18 cellular contexts compared by ENCODE assay signal in genomic region chr11:33932721-33933120, GRCh38. TPM values are rescaled to one million over a fixed set of nuclear protein-coding genes. Genes with fewer than 3 reads are reported as not detected.
DNase-seq lines count a peak whose midpoint lies in the region; TF ChIP-seq lines count a peak whose summit lies in the region.
"Had no signal": no experiment of that assay in that cellular context is flagged by ENCODE, and none has a peak within 500 bp of the region (broad histone marks: within the 10 kb centered on the region; RNA-seq: fewer than 3 reads in every experiment).

No MANE protein-coding gene starts in this region.

- no peaks in the 10 kb centered on the region for H4K20me1 ChIP-seq in BLaER1 treated with 17β-estradiol and CSF1 and Interleukin-3, amounts not matched to agents 10 nM and 100 nM
- no peaks in the 10 kb centered on the region for H4K20me1 ChIP-seq in neural cell (ENCODE audit: insufficient read depth)

- no peak overlapping the region for H2AFZ ChIP-seq in neural cell (ENCODE audit: low read depth, low read length)

- no peak for TF ChIP-seq CTCF in neural cell (IDR thresholded peaks at IDR 0.05; ENCODE audit: poor library complexity, severe bottlenecking)

- H3K9ac ChIP-seq in BLaER1 treated with 17β-estradiol and CSF1 and Interleukin-3, amounts not matched to agents 10 nM and 100 nM, result peak overlapping the region in 6 of 11 experiments; percentile 86 to 95 (median 92); a peak in 11 of 22 replicates
- no peak overlapping the region for H3K9ac ChIP-seq in neural cell (ENCODE audit: low read length)

- no peak for TF ChIP-seq RAD21 in neural cell (conservative IDR thresholded peaks at IDR 0.05)

- H3F3A ChIP-seq in neural cell (ENCODE audit: insufficient read depth, low read length, poor library complexity, severe bottlenecking), result peaks cover 4% of the 10 kb centered on the region

- peak overlapping the region; percentile 0 to 89 (median 82); a peak in 17 of 22 replicates for H3K4me2 ChIP-seq in BLaER1 treated with 17β-estradiol and CSF1 and Interleukin-3, amounts not matched to agents 10 nM and 100 nM
- no peak overlapping the region for H3K4me2 ChIP-seq in neural cell (ENCODE audit: low read length)
- H3K4me2 ChIP-seq: A549 had no signal

- H3K27ac ChIP-seq in BLaER1 treated with 17β-estradiol and CSF1 and Interleukin-3, amounts not matched to agents 10 nM and 100 nM, result peak overlapping the region; percentile 90 to 99 (median 99); a peak in 21 of 22 replicates
- H3K27ac ChIP-seq in KOPT-K1 (ENCODE audit: low read depth, low read length, poor library complexity, severe bottlenecking) (peak overlapping the region; percentile 26), neural cell (ENCODE audit: low read length) (peak overlapping the region; percentile 89)
- H3K27ac ChIP-seq: A549, C4-2B had no signal

- no peaks in the 10 kb centered on the region for H3K79me2 ChIP-seq in neural cell (replicated peaks; ENCODE audit: insufficient read depth, low read length)

- no peaks in the 10 kb centered on the region for H3K9me2 ChIP-seq in neural cell (ENCODE audit: insufficient read depth, low read length)

- H3K9me3 ChIP-seq in BLaER1 treated with 17β-estradiol and CSF1 and Interleukin-3, amounts not matched to agents 10 nM and 100 nM (replicated peaks in 1 of 11), result peaks cover 10 to 32% (median 23%) of the 10 kb centered on the region in 11 experiments; a peak in 20 of 22 replicates
- peaks cover 23% of the 10 kb centered on the region for H3K9me3 ChIP-seq in KOPT-K1 (ENCODE audit: insufficient read depth, low read length, poor library complexity, severe bottlenecking)
- H3K9me3 ChIP-seq in neural cell (ENCODE audit: low read length), result no peaks in the 10 kb centered on the region

- H3K36me3 ChIP-seq in BLaER1 treated with 17β-estradiol and CSF1 and Interleukin-3, amounts not matched to agents 10 nM and 100 nM, result peaks cover 0 to 7% (median 0%) of the 10 kb centered on the region in 11 experiments; a peak in 3 of 22 replicates
- H3K36me3 ChIP-seq in KOPT-K1 (ENCODE audit: insufficient read depth, low read length) (no peaks in the 10 kb centered on the region), neural cell (ENCODE audit: insufficient read depth, low read length) (no peaks in the 10 kb centered on the region)

- peaks cover 48 to 98% (median 94%) of the 10 kb centered on the region in 10 experiments for H3K4me1 ChIP-seq in BLaER1 treated with 17β-estradiol and CSF1 and Interleukin-3, amounts not matched to agents 10 nM and 100 nM
- H3K4me1 ChIP-seq: A549 had no signal

- no peaks in the 10 kb centered on the region for H3K27me3 ChIP-seq in BLaER1 treated with 17β-estradiol and CSF1 and Interleukin-3, amounts not matched to agents 10 nM and 100 nM
- H3K27me3 ChIP-seq in neural cell (ENCODE audit: insufficient read depth, low read depth, low read length), result no peaks in the 10 kb centered on the region

- peak; percentile 37 for DNase-seq in dermis blood vessel endothelial cell
- DNase-seq in COR-L47 (lab: John Stamatoyannopoulos, UW), result no peak
- DNase-seq in germinal center (ENCODE audit: low spot score), result no peak
- no peak for DNase-seq in effector CD4-positive, alpha-beta T cell
- DNase-seq: GOT3, IMR-90, MV-4-11, NCI-H1436, NCI-H2029, NCI-H2171, NCI-H446, NCI-H69, SHP77 had no signal

- no peak for TF ChIP-seq EP300 in neural cell (conservative IDR thresholded peaks at IDR 0.05; ENCODE audit: poor library complexity, severe bottlenecking)

- H3K4me3 ChIP-seq in BLaER1 treated with 17β-estradiol and CSF1 and Interleukin-3, amounts not matched to agents 10 nM and 100 nM, result peak overlapping the region in 6 of 10 experiments; percentile 9 to 50 (median 18); a peak in 9 of 20 replicates
- no peak overlapping the region for H3K4me3 ChIP-seq in neural cell (ENCODE audit: low read length)
- H3K4me3 ChIP-seq: A549 had no signal

TF ChIP-seq in neural cell, 6 proteins besides CTCF, POLR2A, EP300 and RAD21:
- TF ChIP-seq POLR2AphosphoS5 (IDR thresholded peaks at IDR 0.05) (no peak), EZH2 (IDR thresholded peaks at IDR 0.05; ENCODE audit: borderline replicate concordance, insufficient read depth, low read length, poor library complexity, severe bottlenecking) (no peak), TAF1 (IDR thresholded peaks at IDR 0.05; ENCODE audit: low read depth) (no peak), SMC3 (conservative IDR thresholded peaks at IDR 0.05; ENCODE audit: poor library complexity) (no peak), MXI1 (conservative IDR thresholded peaks at IDR 0.05; ENCODE audit: poor library complexity, severe bottlenecking) (no peak)
- TF ChIP-seq, protein P1, sequence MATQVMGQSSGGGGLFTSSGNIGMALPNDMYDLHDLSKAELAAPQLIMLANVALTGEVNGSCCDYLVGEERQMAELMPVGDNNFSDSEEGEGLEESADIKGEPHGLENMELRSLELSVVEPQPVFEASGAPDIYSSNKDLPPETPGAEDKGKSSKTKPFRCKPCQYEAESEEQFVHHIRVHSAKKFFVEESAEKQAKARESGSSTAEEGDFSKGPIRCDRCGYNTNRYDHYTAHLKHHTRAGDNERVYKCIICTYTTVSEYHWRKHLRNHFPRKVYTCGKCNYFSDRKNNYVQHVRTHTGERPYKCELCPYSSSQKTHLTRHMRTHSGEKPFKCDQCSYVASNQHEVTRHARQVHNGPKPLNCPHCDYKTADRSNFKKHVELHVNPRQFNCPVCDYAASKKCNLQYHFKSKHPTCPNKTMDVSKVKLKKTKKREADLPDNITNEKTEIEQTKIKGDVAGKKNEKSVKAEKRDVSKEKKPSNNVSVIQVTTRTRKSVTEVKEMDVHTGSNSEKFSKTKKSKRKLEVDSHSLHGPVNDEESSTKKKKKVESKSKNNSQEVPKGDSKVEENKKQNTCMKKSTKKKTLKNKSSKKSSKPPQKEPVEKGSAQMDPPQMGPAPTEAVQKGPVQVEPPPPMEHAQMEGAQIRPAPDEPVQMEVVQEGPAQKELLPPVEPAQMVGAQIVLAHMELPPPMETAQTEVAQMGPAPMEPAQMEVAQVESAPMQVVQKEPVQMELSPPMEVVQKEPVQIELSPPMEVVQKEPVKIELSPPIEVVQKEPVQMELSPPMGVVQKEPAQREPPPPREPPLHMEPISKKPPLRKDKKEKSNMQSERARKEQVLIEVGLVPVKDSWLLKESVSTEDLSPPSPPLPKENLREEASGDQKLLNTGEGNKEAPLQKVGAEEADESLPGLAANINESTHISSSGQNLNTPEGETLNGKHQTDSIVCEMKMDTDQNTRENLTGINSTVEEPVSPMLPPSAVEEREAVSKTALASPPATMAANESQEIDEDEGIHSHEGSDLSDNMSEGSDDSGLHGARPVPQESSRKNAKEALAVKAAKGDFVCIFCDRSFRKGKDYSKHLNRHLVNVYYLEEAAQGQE (IDR thresholded peaks at IDR 0.05; ENCODE audit: borderline replicate concordance), result no peak

RNA-seq across cellular contexts. Expression of gene LMO2, which starts 40.8 kb away (rescaled TPM):
- 107 and 149 TPM in 2 replicates for total RNA-seq in dermis blood vessel endothelial cell
- 33.2 and 34.5 TPM in 2 replicates for polyA plus RNA-seq in neural cell
- 16.8 and 22.3 TPM in 2 replicates for polyA minus RNA-seq in neural cell
- total RNA-seq: IMR-90 had no signal
- polyA plus RNA-seq: IMR-90 had no signal

Comparison
In these comparisons a context has a peak if more than half of its experiments do, and no peak if none do; other contexts are left out.
1. H3K27ac ChIP-seq: peak in every context shown above with its lines; median percentile 99 in BLaER1 treated with 17β-estradiol and CSF1 and Interleukin-3, amounts not matched to agents 10 nM and 100 nM; 89 in neural cell; 26 in KOPT-K1.